ENCODE assay signal across 33 cellular contexts in the genomic region with DNA sequence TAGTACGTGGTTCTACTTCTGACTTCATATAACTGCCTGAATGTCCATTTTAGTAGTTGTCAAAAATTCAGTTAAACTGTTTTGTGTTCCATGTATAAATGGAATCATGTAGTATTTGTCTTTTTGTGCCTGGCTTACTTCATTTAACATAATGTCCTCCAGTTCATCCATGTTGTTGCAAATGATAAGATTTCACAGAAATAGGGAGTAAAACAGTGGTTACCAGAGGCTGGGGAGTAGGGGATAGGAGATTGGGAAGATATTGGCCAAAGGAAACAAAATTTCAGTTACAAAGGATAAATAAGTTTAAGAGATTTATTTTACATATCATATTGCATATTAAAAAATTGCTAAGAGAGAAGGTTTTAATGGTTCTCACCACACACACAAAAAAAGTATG.
"Had no signal": no experiment of that assay in that cellular context is flagged by ENCODE, and none has a peak within 500 bp of the region (broad histone marks: within the 10 kb centered on the region; RNA-seq: fewer than 3 reads in every experiment).

No MANE protein-coding gene starts in this region.

- H3K4me3 Mint-ChIP-seq: activated CD4-positive, alpha-beta memory T cell treated with anti-CD3 and anti-CD28 coated beads for 36 hours; activated CD4-positive, alpha-beta T cell treated with anti-CD3 and anti-CD28 coated beads for 36 hours; activated CD4-positive, alpha-beta T cell treated with anti-CD3 and anti-CD28 coated beads, Interleukin-2, amount 10 ng/mL, durations not matched to agents 24 days and 14 days; activated CD8-positive, alpha-beta memory T cell treated with anti-CD3 and anti-CD28 coated beads, Interleukin-2, amount 10 ng/mL, durations not matched to agents 7 days and 5 days; activated CD8-positive, alpha-beta T cell treated with anti-CD3 and anti-CD28 coated beads, Interleukin-2, amount 10 ng/mL, durations not matched to agents 7 days and 5 days; activated naive CD4-positive, alpha-beta T cell treated with anti-CD3 and anti-CD28 coated beads for 36 hours; activated naive CD4-positive, alpha-beta T cell treated with anti-CD3 and anti-CD28 coated beads, Interleukin-2, amount 50 U/mL, for 24 hours; activated naive CD8-positive, alpha-beta T cell treated with anti-CD3 and anti-CD28 coated beads for 36 hours; activated naive CD8-positive, alpha-beta T cell treated with anti-CD3 and anti-CD28 coated beads, Interleukin-2, amount 50 U/mL, for 24 hours; activated T-helper 1 cell treated with anti-CD3 and anti-CD28 coated beads, Interleukin-12 subunit alpha, Interleukin-12 subunit beta, Interleukin-2, Interleukin-4 antibody, amounts not matched to agents 30 ng/mL and 10 ng/mL and 1 ng/mL, durations not matched to agents 14 hours and 24 hours and 36 hours had no signal

- H3K27me3 ChIP-seq: adrenal gland, body of pancreas, esophagus squamous epithelium, gastroesophageal sphincter, heart right ventricle had no signal

- H3K4me1 ChIP-seq: adrenal gland, body of pancreas, esophagus squamous epithelium had no signal

- H3K36me3 Mint-ChIP-seq: activated CD4-positive, alpha-beta memory T cell treated with anti-CD3 and anti-CD28 coated beads for 36 hours; activated CD8-positive, alpha-beta memory T cell treated with anti-CD3 and anti-CD28 coated beads, Interleukin-2, amount 10 ng/mL, durations not matched to agents 7 days and 5 days; activated naive CD4-positive, alpha-beta T cell treated with anti-CD3 and anti-CD28 coated beads, Interleukin-2, amount 50 U/mL, for 24 hours; activated naive CD8-positive, alpha-beta T cell treated with anti-CD3 and anti-CD28 coated beads for 36 hours had no signal

- H3K4me3 ChIP-seq: adrenal gland, body of pancreas, esophagus squamous epithelium, gastroesophageal sphincter, heart right ventricle had no signal

- H3K27ac Mint-ChIP-seq: activated CD4-positive, alpha-beta memory T cell treated with anti-CD3 and anti-CD28 coated beads for 36 hours; activated CD4-positive, alpha-beta T cell treated with anti-CD3 and anti-CD28 coated beads for 36 hours; activated CD4-positive, alpha-beta T cell treated with anti-CD3 and anti-CD28 coated beads, Interleukin-2, amount 10 ng/mL, durations not matched to agents 24 days and 14 days; activated CD8-positive, alpha-beta memory T cell treated with anti-CD3 and anti-CD28 coated beads, Interleukin-2, amount 10 ng/mL, durations not matched to agents 7 days and 5 days; activated CD8-positive, alpha-beta T cell treated with anti-CD3 and anti-CD28 coated beads, Interleukin-2, amount 10 ng/mL, durations not matched to agents 7 days and 5 days; activated naive CD4-positive, alpha-beta T cell treated with anti-CD3 and anti-CD28 coated beads for 36 hours; activated naive CD4-positive, alpha-beta T cell treated with anti-CD3 and anti-CD28 coated beads, Interleukin-2, amount 50 U/mL, for 24 hours; activated naive CD8-positive, alpha-beta T cell treated with anti-CD3 and anti-CD28 coated beads for 36 hours; activated T-helper 1 cell treated with anti-CD3 and anti-CD28 coated beads, Interleukin-12 subunit alpha, Interleukin-12 subunit beta, Interleukin-2, Interleukin-4 antibody, amounts not matched to agents 30 ng/mL and 10 ng/mL and 1 ng/mL, durations not matched to agents 14 hours and 24 hours and 36 hours; activated T-helper 2 cell treated with anti-CD3 and anti-CD28 coated beads, Interferon-gamma antibody, Interleukin-2, Interleukin-4, amounts not matched to agents 10 μg/mL and 5 μg/mL and 100 μg/mL, durations not matched to agents 14 hours and 24 hours and 36 hours had no signal

- FAIRE-seq: colon, endometrium, endothelial cell of umbilical vein, TTC549 had no signal

- H3K9me3 Mint-ChIP-seq: activated CD4-positive, alpha-beta T cell treated with anti-CD3 and anti-CD28 coated beads, Interleukin-2, amount 10 ng/mL, durations not matched to agents 24 days and 14 days; activated naive CD4-positive, alpha-beta T cell treated with anti-CD3 and anti-CD28 coated beads, Interleukin-2, amount 50 U/mL, for 24 hours; activated T-helper 1 cell treated with anti-CD3 and anti-CD28 coated beads, Interleukin-12 subunit alpha, Interleukin-12 subunit beta, Interleukin-2, Interleukin-4 antibody, amounts not matched to agents 30 ng/mL and 10 ng/mL and 1 ng/mL, durations not matched to agents 14 hours and 24 hours and 36 hours had no signal

- H3K9me3 ChIP-seq: adrenal gland, body of pancreas, esophagus squamous epithelium, gastroesophageal sphincter had no signal

- ATAC-seq: activated CD4-positive, alpha-beta T cell treated with anti-CD3 and anti-CD28 coated beads for 36 hours; activated CD8-positive, alpha-beta memory T cell treated with anti-CD3 and anti-CD28 coated beads, Interleukin-2, amount 10 ng/mL, durations not matched to agents 7 days and 5 days; activated CD8-positive, alpha-beta T cell treated with anti-CD3 and anti-CD28 coated beads, Interleukin-2, amount 10 ng/mL, durations not matched to agents 7 days and 5 days; body of pancreas; gastroesophageal sphincter; heart right ventricle had no signal

- H3K27ac ChIP-seq: adrenal gland, body of pancreas, epithelial cell of prostate, esophagus squamous epithelium, gastroesophageal sphincter, heart right ventricle had no signal

- H3K27me3 Mint-ChIP-seq: activated CD4-positive, alpha-beta memory T cell treated with anti-CD3 and anti-CD28 coated beads for 36 hours; activated CD4-positive, alpha-beta T cell treated with anti-CD3 and anti-CD28 coated beads for 36 hours; activated CD4-positive, alpha-beta T cell treated with anti-CD3 and anti-CD28 coated beads, Interleukin-2, amount 10 ng/mL, durations not matched to agents 24 days and 14 days; activated CD8-positive, alpha-beta memory T cell treated with anti-CD3 and anti-CD28 coated beads, Interleukin-2, amount 10 ng/mL, durations not matched to agents 7 days and 5 days; activated naive CD4-positive, alpha-beta T cell treated with anti-CD3 and anti-CD28 coated beads, Interleukin-2, amount 50 U/mL, for 24 hours; activated naive CD8-positive, alpha-beta T cell treated with anti-CD3 and anti-CD28 coated beads for 36 hours; activated naive CD8-positive, alpha-beta T cell treated with anti-CD3 and anti-CD28 coated beads, Interleukin-2, amount 50 U/mL, for 24 hours had no signal

- H3K4me1 Mint-ChIP-seq: activated CD4-positive, alpha-beta T cell treated with anti-CD3 and anti-CD28 coated beads, Interleukin-2, amount 10 ng/mL, durations not matched to agents 24 days and 14 days; activated CD8-positive, alpha-beta memory T cell treated with anti-CD3 and anti-CD28 coated beads, Interleukin-2, amount 10 ng/mL, durations not matched to agents 7 days and 5 days; activated naive CD4-positive, alpha-beta T cell treated with anti-CD3 and anti-CD28 coated beads, Interleukin-2, amount 50 U/mL, for 24 hours had no signal

- H3K36me3 ChIP-seq: adrenal gland, esophagus squamous epithelium, gastroesophageal sphincter, heart right ventricle had no signal

- DNase-seq: activated CD4-positive, alpha-beta memory T cell treated with anti-CD3 and anti-CD28 coated beads for 36 hours; activated CD4-positive, alpha-beta T cell treated with anti-CD3 and anti-CD28 coated beads for 36 hours; activated CD4-positive, alpha-beta T cell treated with anti-CD3 and anti-CD28 coated beads, Interleukin-2, amount 10 ng/mL, durations not matched to agents 24 days and 14 days; activated CD4-positive, CD25-positive, alpha-beta regulatory T cell; activated CD4-positive, CD25-positive, alpha-beta regulatory T cell treated with anti-CD3 and anti-CD28 coated beads, Interleukin-2, amount 50 U/mL, for 72 hours; activated CD8-positive, alpha-beta memory T cell treated with anti-CD3 and anti-CD28 coated beads, Interleukin-2, amount 10 ng/mL, durations not matched to agents 7 days and 5 days; activated CD8-positive, alpha-beta memory T cell treated with anti-CD3 and anti-CD28 coated beads, Interleukin-2, amount 50 U/mL, for 4 hours; activated CD8-positive, alpha-beta T cell treated with anti-CD3 and anti-CD28 coated beads, Interleukin-2, amount 10 ng/mL, durations not matched to agents 7 days and 5 days; activated effector memory CD4-positive, alpha-beta T cell treated with anti-CD3 and anti-CD28 coated beads, Interleukin-2, amount 50 U/mL, for 16 hours; activated naive CD4-positive, alpha-beta T cell treated with anti-CD3 and anti-CD28 coated beads for 36 hours; activated naive CD8-positive, alpha-beta T cell treated with anti-CD3 and anti-CD28 coated beads for 36 hours; activated naive CD8-positive, alpha-beta T cell treated with anti-CD3 and anti-CD28 coated beads, Interleukin-2, amount 50 U/mL, for 24 hours; activated T-cell treated with anti-CD3 and anti-CD28 coated beads, Interleukin-2, amount 50 U/mL, for 1 hour; activated T-cell treated with anti-CD3 and anti-CD28 coated beads, Interleukin-2, amount 50 U/mL, for 48 hours; adrenal gland; amygdala; aorta; body of pancreas; caudate nucleus; effector CD8-positive, alpha-beta T cell; esophagus squamous epithelium; foreskin melanocyte; heart right ventricle; T-helper 2 cell had no signal
